1 cellular context compared by ENCODE assay signal in the genomic region with DNA sequence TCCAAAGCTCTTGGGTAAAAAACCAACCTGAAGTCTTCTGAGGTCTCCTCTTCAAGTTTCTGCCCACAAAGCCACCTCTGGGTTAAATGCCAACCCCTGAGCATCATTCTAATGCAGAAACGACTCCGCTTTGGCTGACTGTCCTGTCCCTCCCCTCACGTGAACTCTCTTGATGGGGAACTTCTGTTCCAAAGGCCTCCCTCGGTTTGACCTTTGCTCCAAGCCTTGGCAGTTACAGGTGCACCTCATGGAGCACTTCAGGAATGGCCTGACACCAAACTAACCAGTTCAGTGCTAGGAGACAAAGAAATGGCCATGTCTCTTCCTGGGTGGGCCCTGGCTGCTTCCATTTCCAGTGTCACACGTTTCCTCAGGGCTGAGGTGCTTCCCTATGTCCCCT.
TF ChIP-seq lines count a peak whose summit lies in the region.

No MANE protein-coding gene starts in this region.

TF ChIP-seq in liver, 16 proteins besides CTCF, POLR2A, EP300 and RAD21:
- peak in 1 of 2 donors; percentile 50 for TF ChIP-seq JUND (IDR thresholded peaks at IDR 0.05)
- TF ChIP-seq, protein P1, sequence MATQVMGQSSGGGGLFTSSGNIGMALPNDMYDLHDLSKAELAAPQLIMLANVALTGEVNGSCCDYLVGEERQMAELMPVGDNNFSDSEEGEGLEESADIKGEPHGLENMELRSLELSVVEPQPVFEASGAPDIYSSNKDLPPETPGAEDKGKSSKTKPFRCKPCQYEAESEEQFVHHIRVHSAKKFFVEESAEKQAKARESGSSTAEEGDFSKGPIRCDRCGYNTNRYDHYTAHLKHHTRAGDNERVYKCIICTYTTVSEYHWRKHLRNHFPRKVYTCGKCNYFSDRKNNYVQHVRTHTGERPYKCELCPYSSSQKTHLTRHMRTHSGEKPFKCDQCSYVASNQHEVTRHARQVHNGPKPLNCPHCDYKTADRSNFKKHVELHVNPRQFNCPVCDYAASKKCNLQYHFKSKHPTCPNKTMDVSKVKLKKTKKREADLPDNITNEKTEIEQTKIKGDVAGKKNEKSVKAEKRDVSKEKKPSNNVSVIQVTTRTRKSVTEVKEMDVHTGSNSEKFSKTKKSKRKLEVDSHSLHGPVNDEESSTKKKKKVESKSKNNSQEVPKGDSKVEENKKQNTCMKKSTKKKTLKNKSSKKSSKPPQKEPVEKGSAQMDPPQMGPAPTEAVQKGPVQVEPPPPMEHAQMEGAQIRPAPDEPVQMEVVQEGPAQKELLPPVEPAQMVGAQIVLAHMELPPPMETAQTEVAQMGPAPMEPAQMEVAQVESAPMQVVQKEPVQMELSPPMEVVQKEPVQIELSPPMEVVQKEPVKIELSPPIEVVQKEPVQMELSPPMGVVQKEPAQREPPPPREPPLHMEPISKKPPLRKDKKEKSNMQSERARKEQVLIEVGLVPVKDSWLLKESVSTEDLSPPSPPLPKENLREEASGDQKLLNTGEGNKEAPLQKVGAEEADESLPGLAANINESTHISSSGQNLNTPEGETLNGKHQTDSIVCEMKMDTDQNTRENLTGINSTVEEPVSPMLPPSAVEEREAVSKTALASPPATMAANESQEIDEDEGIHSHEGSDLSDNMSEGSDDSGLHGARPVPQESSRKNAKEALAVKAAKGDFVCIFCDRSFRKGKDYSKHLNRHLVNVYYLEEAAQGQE (IDR thresholded peaks at IDR 0.05), result no peak
- TF ChIP-seq, protein P2, sequence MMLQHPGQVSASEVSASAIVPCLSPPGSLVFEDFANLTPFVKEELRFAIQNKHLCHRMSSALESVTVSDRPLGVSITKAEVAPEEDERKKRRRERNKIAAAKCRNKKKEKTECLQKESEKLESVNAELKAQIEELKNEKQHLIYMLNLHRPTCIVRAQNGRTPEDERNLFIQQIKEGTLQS (IDR thresholded peaks at IDR 0.05), result no peak
- TF ChIP-seq, protein P3, sequence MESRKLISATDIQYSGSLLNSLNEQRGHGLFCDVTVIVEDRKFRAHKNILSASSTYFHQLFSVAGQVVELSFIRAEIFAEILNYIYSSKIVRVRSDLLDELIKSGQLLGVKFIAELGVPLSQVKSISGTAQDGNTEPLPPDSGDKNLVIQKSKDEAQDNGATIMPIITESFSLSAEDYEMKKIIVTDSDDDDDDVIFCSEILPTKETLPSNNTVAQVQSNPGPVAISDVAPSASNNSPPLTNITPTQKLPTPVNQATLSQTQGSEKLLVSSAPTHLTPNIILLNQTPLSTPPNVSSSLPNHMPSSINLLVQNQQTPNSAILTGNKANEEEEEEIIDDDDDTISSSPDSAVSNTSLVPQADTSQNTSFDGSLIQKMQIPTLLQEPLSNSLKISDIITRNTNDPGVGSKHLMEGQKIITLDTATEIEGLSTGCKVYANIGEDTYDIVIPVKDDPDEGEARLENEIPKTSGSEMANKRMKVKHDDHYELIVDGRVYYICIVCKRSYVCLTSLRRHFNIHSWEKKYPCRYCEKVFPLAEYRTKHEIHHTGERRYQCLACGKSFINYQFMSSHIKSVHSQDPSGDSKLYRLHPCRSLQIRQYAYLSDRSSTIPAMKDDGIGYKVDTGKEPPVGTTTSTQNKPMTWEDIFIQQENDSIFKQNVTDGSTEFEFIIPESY (IDR thresholded peaks at IDR 0.05), result no peak
- TF ChIP-seq SP1 (IDR thresholded peaks at IDR 0.05), result peak; percentile 94
- TF ChIP-seq FOXA2 (IDR thresholded peaks at IDR 0.05), result peak; percentile 18
- TF ChIP-seq TAF1 (conservative IDR thresholded peaks at IDR 0.05), result no peak
- TF ChIP-seq, protein P4, sequence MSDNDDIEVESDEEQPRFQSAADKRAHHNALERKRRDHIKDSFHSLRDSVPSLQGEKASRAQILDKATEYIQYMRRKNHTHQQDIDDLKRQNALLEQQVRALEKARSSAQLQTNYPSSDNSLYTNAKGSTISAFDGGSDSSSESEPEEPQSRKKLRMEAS (IDR thresholded peaks at IDR 0.05), result peak; percentile 79
- TF ChIP-seq EGR1 (IDR thresholded peaks at IDR 0.05; ENCODE audit: low read depth in 2 of 2), result no peak
- TF ChIP-seq HNF4G (IDR thresholded peaks at IDR 0.05), result peak; percentile 75
- peak; percentile 51 for TF ChIP-seq YY1 (IDR thresholded peaks at IDR 0.05)
- peak; percentile 92 to 95 for TF ChIP-seq RXRA (IDR thresholded peaks at IDR 0.05)
- no peak for TF ChIP-seq FOXA1 (IDR thresholded peaks at IDR 0.05)
- no peak for TF ChIP-seq GABPA (IDR thresholded peaks at IDR 0.05 in 1 of 2, conservative IDR thresholded peaks at IDR 0.05 in 1 of 2)
- peak; percentile 53 for TF ChIP-seq NR2F2 (IDR thresholded peaks at IDR 0.05)
- TF ChIP-seq HNF4A (conservative IDR thresholded peaks at IDR 0.05), result peak; percentile 95 to 96
